In the genomic region with DNA sequence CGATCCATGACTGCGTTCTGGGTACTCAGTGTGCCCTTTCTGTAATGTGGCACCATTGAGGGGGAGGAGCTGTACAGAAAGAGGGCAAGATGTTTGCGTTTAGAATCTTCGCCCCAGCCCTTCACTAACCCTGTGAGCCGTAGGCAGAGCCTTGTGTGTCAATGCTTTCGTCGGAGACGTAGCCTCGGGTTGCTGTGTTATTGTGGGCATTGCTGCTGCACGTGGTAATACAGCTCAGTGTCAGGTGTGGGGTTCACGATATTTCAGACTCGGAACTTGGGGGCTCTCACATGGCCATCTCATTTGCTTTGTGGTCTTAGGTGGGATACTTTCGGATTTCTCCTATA, we compare ENCODE assay signal across 10 cellular contexts. TPM values are rescaled to one million over a fixed set of nuclear protein-coding genes. Genes with fewer than 3 reads are reported as not detected.
A peak's percentile ranks its signal among the peaks of the same experiment; 100 is the strongest.
DNase-seq lines count a peak whose midpoint lies in the region; ATAC-seq and TF ChIP-seq lines count a peak whose summit lies in the region.
"Had no signal": no experiment of that assay in that cellular context is flagged by ENCODE, and none has a peak within 500 bp of the region (broad histone marks: within the 10 kb centered on the region; RNA-seq: fewer than 3 reads in every experiment).

No MANE protein-coding gene starts in this region.

- H3K4me3 ChIP-seq in right atrium auricular region (no peak overlapping the region), mesenchymal stem cell (ENCODE audit: insufficient read depth in 1 of 2, low read depth in 1 of 2, low read length in 2 of 2) (no peak overlapping the region), smooth muscle cell (no peak overlapping the region)

- peaks cover 100% of the 10 kb centered on the region for H4K20me1 ChIP-seq in smooth muscle cell (ENCODE audit: low read depth)

- no peak overlapping the region for H2BK120ac ChIP-seq in mesenchymal stem cell (ENCODE audit: low read depth, low read length)

- no peak overlapping the region for H2BK5ac ChIP-seq in mesenchymal stem cell (ENCODE audit: low read depth, low read length, poor library complexity, severe bottlenecking)

- H4K91ac ChIP-seq in mesenchymal stem cell (ENCODE audit: low read length) = no peak overlapping the region

- H3F3A ChIP-seq in smooth muscle cell (ENCODE audit: low read depth) = peaks cover 77% of the 10 kb centered on the region

- TF ChIP-seq CTCF in right atrium auricular region (IDR thresholded peaks at IDR 0.05) (no peak), smooth muscle cell (IDR thresholded peaks at IDR 0.05; ENCODE audit: borderline replicate concordance, insufficient read depth, poor library complexity, severe bottlenecking) (no peak)

- H3K9me3 ChIP-seq in right atrium auricular region (no peaks in the 10 kb centered on the region), mesenchymal stem cell (ENCODE audit: control insufficient read depth, low read length) (no peaks in the 10 kb centered on the region), smooth muscle cell (replicated peaks; ENCODE audit: low read depth) (no peaks in the 10 kb centered on the region)

- H2BK15ac ChIP-seq in mesenchymal stem cell (ENCODE audit: low read depth, poor library complexity, severe bottlenecking) = no peak overlapping the region

- peak overlapping the region; percentile 81 to 91 for H3K27ac Mint-ChIP-seq in activated naive CD4-positive, alpha-beta T cell treated with anti-CD3 and anti-CD28 coated beads, Interleukin-2, amount 50 U/mL, for 72 hours

- peak overlapping the region; percentile 36 to 57 for H3K27ac ChIP-seq in right atrium auricular region
- H3K27ac ChIP-seq in mesenchymal stem cell (ENCODE audit: low read length, poor library complexity, severe bottlenecking) = no peak overlapping the region
- no peak overlapping the region for H3K27ac ChIP-seq in smooth muscle cell (ENCODE audit: low read depth)

- no peak overlapping the region for H3K4ac ChIP-seq in mesenchymal stem cell (ENCODE audit: low read depth in 1 of 2, low read length in 2 of 2)

- H3K4me1 ChIP-seq in right atrium auricular region (peaks cover 0 to 89% of the 10 kb centered on the region in 2 donors), mesenchymal stem cell (ENCODE audit: control insufficient read depth, insufficient read depth, low read depth, low read length) (peaks cover 62% of the 10 kb centered on the region), smooth muscle cell (ENCODE audit: low read depth) (peaks cover 18% of the 10 kb centered on the region)

- H3K79me1 ChIP-seq in mesenchymal stem cell (replicated peaks; ENCODE audit: low read length, poor library complexity, severe bottlenecking) = peaks cover 2% of the 10 kb centered on the region

- H3K79me2 ChIP-seq in smooth muscle cell (ENCODE audit: low read depth) = peaks cover 51% of the 10 kb centered on the region

- no peak for DNase-seq in right atrium auricular region (ENCODE audit: low spot score)
- DNase-seq in cardiac septum (ENCODE audit: low spot score) = no peak
- no peak for DNase-seq in activated naive CD4-positive, alpha-beta T cell treated with anti-CD3 and anti-CD28 coated beads, Interleukin-2, amount 50 U/mL, for 72 hours (ENCODE audit: low spot score in 2 of 2)
- DNase-seq in mesenchymal stem cell = no peak
- DNase-seq in NCI-H1436 (lab: John Stamatoyannopoulos, UW) = no peak
- DNase-seq in NCI-H774 (lab: John Stamatoyannopoulos, UW) = no peak
- no peak for DNase-seq in smooth muscle cell (lab: John Stamatoyannopoulos, UW; ENCODE audit: unreplicated experiment)
- DNase-seq: activated CD4-positive, CD25-positive, alpha-beta regulatory T cell treated with anti-CD3 and anti-CD28 coated beads, Interleukin-2, amount 50 U/mL, for 72 hours; NCI-H2171 had no signal

- no peak for ATAC-seq in activated naive CD4-positive, alpha-beta T cell treated with anti-CD3 and anti-CD28 coated beads, Interleukin-2, amount 50 U/mL, for 72 hours
- ATAC-seq in SK-N-SH treated with all-trans-retinoic acid at 6 μM for 48 hours = no peak

- no peak overlapping the region for H3K14ac ChIP-seq in mesenchymal stem cell (ENCODE audit: low read length in 2 of 2)

- H3K9me3 Mint-ChIP-seq in activated naive CD4-positive, alpha-beta T cell treated with anti-CD3 and anti-CD28 coated beads, Interleukin-2, amount 50 U/mL, for 72 hours = no peaks in the 10 kb centered on the region

- H3K27me3 ChIP-seq in right atrium auricular region = no peaks in the 10 kb centered on the region
- no peaks in the 10 kb centered on the region for H3K27me3 ChIP-seq in mesenchymal stem cell (ENCODE audit: control insufficient read depth in 1 of 2, insufficient read depth in 1 of 2, low read length in 2 of 2)
- no peaks in the 10 kb centered on the region for H3K27me3 ChIP-seq in smooth muscle cell (ENCODE audit: low read depth)

- intact Hi-C loops in cardiac septum (cut with DNase I) = loop anchor here (10.0 kb wide), 1 partner anchor 238 kb away; a partner anchor contains a TSS

- no peak overlapping the region for H2BK12ac ChIP-seq in mesenchymal stem cell (ENCODE audit: low read length in 2 of 2)

- no peak overlapping the region for H2AK5ac ChIP-seq in mesenchymal stem cell (ENCODE audit: low read length, severe bottlenecking)

- H3K9ac ChIP-seq in mesenchymal stem cell (ENCODE audit: low read length) (peak overlapping the region; percentile 36), smooth muscle cell (ENCODE audit: low read depth) (no peak overlapping the region)

- peak overlapping the region in 1 of 2 experiments; percentile 16 for H3K23ac ChIP-seq in mesenchymal stem cell (ENCODE audit: low read length in 2 of 2)

- H3K4me2 ChIP-seq in mesenchymal stem cell (ENCODE audit: low read length, poor library complexity, severe bottlenecking) = no peak overlapping the region
- H3K4me2 ChIP-seq in smooth muscle cell = no peak overlapping the region

- 92% methylated on average over 13 of the region's 13 CpGs for WGBS in mesenchymal stem cell
- WGBS in smooth muscle cell (ENCODE audit: low lambda C conversion rate) = 95% methylated on average over 13 of the region's 13 CpGs

- H3K18ac ChIP-seq in mesenchymal stem cell (ENCODE audit: low read depth in 1 of 2, low read length in 2 of 2) = no peak overlapping the region

- peaks cover 66% of the 10 kb centered on the region for H3K36me3 ChIP-seq in right atrium auricular region
- peaks cover 62 to 79% of the 10 kb centered on the region in 2 experiments for H3K36me3 ChIP-seq in mesenchymal stem cell (ENCODE audit: control insufficient read depth in 1 of 2, insufficient read depth in 2 of 2, low read depth in 1 of 2, low read length in 2 of 2)
- H3K36me3 ChIP-seq in smooth muscle cell (ENCODE audit: low read depth) = no peaks in the 10 kb centered on the region

- no peak overlapping the region for H4K8ac ChIP-seq in mesenchymal stem cell (ENCODE audit: low read length)

- peaks cover 35 to 74% of the 10 kb centered on the region in 2 donors for H3K36me3 Mint-ChIP-seq in activated naive CD4-positive, alpha-beta T cell treated with anti-CD3 and anti-CD28 coated beads, Interleukin-2, amount 50 U/mL, for 72 hours

- H2AFZ ChIP-seq in mesenchymal stem cell (ENCODE audit: low read depth, low read length) (no peak overlapping the region), smooth muscle cell (ENCODE audit: low read depth) (no peak overlapping the region)

TF ChIP-seq in SK-N-SH treated with all-trans-retinoic acid at 6 μM for 48 hours, 23 proteins besides CTCF, POLR2A, EP300 and RAD21:
- no peak for TF ChIP-seq ZFP3 (CRISPR knock-in tag; IDR thresholded peaks at IDR 0.05)
- no peak for TF ChIP-seq GLIS3 (CRISPR knock-in tag; IDR thresholded peaks at IDR 0.05)
- TF ChIP-seq TOX (CRISPR knock-in tag; IDR thresholded peaks at IDR 0.05; ENCODE audit: borderline replicate concordance) = no peak
- TF ChIP-seq OSR1 (CRISPR knock-in tag; IDR thresholded peaks at IDR 0.05) = no peak
- TF ChIP-seq CSDC2 (CRISPR knock-in tag; IDR thresholded peaks at IDR 0.05) = no peak

RNA-seq across cellular contexts. Expression of a gene that starts 6.1 kb away (rescaled TPM):
- total RNA-seq in right atrium auricular region = 1,000 to 10,000 TPM; 1,068 to 1,279 TPM
- 615 TPM for total RNA-seq in cardiac septum
- 1,000 to 10,000 TPM; 1,448 to 1,707 TPM for total RNA-seq in activated naive CD4-positive, alpha-beta T cell treated with anti-CD3 and anti-CD28 coated beads, Interleukin-2, amount 50 U/mL, for 72 hours
- polyA plus RNA-seq in mesenchymal stem cell (2013, experiment 1 of 2) = 1,608 TPM
- 1,551 TPM for polyA plus RNA-seq in mesenchymal stem cell (2013, experiment 2 of 2)
- total RNA-seq in smooth muscle cell = 1,047 and 1,149 TPM in 2 replicates
- polyA plus RNA-seq in smooth muscle cell = 347 and 352 TPM in 2 replicates

RNA-seq across cellular contexts. Expression of a gene that starts 15.7 kb away (rescaled TPM):
- 10 to 100 TPM; 36.7 to 37.0 TPM for total RNA-seq in right atrium auricular region
- 22.6 TPM for total RNA-seq in cardiac septum
- total RNA-seq in activated naive CD4-positive, alpha-beta T cell treated with anti-CD3 and anti-CD28 coated beads, Interleukin-2, amount 50 U/mL, for 72 hours = 10 to 100 TPM; 10.2 to 15.8 TPM
- 65.1 TPM for polyA plus RNA-seq in mesenchymal stem cell (2013, experiment 1 of 2)
- polyA plus RNA-seq in mesenchymal stem cell (2013, experiment 2 of 2) = 67.7 TPM
- 45.8 and 53.7 TPM in 2 replicates for total RNA-seq in smooth muscle cell
- 79.5 and 91.7 TPM in 2 replicates for polyA plus RNA-seq in smooth muscle cell

RNA-seq across cellular contexts. Expression of a gene that starts 16.0 kb away (rescaled TPM):
- 1 to 10 TPM; 2.0 to 8.8 TPM for total RNA-seq in right atrium auricular region
- total RNA-seq in cardiac septum = 2.7 TPM
- under 1 TPM in 1 of 2 donors, not detected in 1; 0.37 TPM for total RNA-seq in activated naive CD4-positive, alpha-beta T cell treated with anti-CD3 and anti-CD28 coated beads, Interleukin-2, amount 50 U/mL, for 72 hours
- not detected for polyA plus RNA-seq in mesenchymal stem cell (2013, experiment 1 of 2)
- polyA plus RNA-seq in mesenchymal stem cell (2013, experiment 2 of 2) = not detected
- not detected in 2 replicates for total RNA-seq in smooth muscle cell
- polyA plus RNA-seq in smooth muscle cell = 0.06 and 0.70 TPM in 2 replicates

RNA-seq across cellular contexts. Expression of a gene that starts 17.4 kb away (rescaled TPM):
- 10 to 100 TPM; 27.0 to 37.0 TPM for total RNA-seq in right atrium auricular region
- 24.3 TPM for total RNA-seq in cardiac septum
- 10 to 100 TPM; 56.8 to 97.2 TPM for total RNA-seq in activated naive CD4-positive, alpha-beta T cell treated with anti-CD3 and anti-CD28 coated beads, Interleukin-2, amount 50 U/mL, for 72 hours
- polyA plus RNA-seq in mesenchymal stem cell (2013, experiment 1 of 2) = 175 TPM
- polyA plus RNA-seq in mesenchymal stem cell (2013, experiment 2 of 2) = 178 TPM
- 76.8 and 110 TPM in 2 replicates for total RNA-seq in smooth muscle cell
- polyA plus RNA-seq in smooth muscle cell = 106 and 195 TPM in 2 replicates

RNA-seq across cellular contexts. Expression of a gene that starts 33.8 kb away (rescaled TPM):
- total RNA-seq in right atrium auricular region (1 to 10 TPM; 1.7 to 2.8 TPM), cardiac septum (4.3 TPM), smooth muscle cell (5.9 and 7.3 TPM in 2 replicates)
- not detected for total RNA-seq in activated naive CD4-positive, alpha-beta T cell treated with anti-CD3 and anti-CD28 coated beads, Interleukin-2, amount 50 U/mL, for 72 hours
- polyA plus RNA-seq in mesenchymal stem cell (2013, experiment 1 of 2) = 1.7 TPM
- 1.2 TPM for polyA plus RNA-seq in mesenchymal stem cell (2013, experiment 2 of 2)
- 6.7 and 28.0 TPM in 2 replicates for polyA plus RNA-seq in smooth muscle cell

Comparison
In these comparisons a context has a peak if more than half of its experiments do, and no peak if none do; other contexts are left out.
1. H3K27ac ChIP-seq: peak in right atrium auricular region (2 of 2); none in mesenchymal stem cell (single experiment) and smooth muscle cell (single experiment).